ENCODE assay signal across 22 cellular contexts in genomic region chr22:47000256-47000655, GRCh38.
DNase-seq lines count a peak whose midpoint lies in the region; ATAC-seq and TF ChIP-seq lines count a peak whose summit lies in the region.
"Had no signal": no experiment of that assay in that cellular context is flagged by ENCODE, and none has a peak within 500 bp of the region (broad histone marks: within the 10 kb centered on the region; RNA-seq: fewer than 3 reads in every experiment).

No MANE protein-coding gene starts in this region.

- intact Hi-C loops in activated T-helper 2 cell treated with anti-CD3 and anti-CD28 coated beads, Interferon-gamma antibody, Interleukin-2, Interleukin-4, amounts not matched to agents 10 μg/mL and 5 μg/mL and 100 μg/mL, durations not matched to agents 14 hours and 24 hours and 36 hours (cut with micrococcal nuclease): no loop called here

- no peaks in the 10 kb centered on the region for H3K9me3 ChIP-seq in MM.1S (replicated peaks; ENCODE audit: insufficient read depth, low read length)
- H3K9me3 ChIP-seq: left ventricle myocardium inferior had no signal

- no peaks in the 10 kb centered on the region for H3K9me3 Mint-ChIP-seq in activated T-cell treated with anti-CD3 and anti-CD28 coated beads, Interleukin-2, amount 50 U/mL, for 24 hours
- H3K9me3 Mint-ChIP-seq in activated T-helper 2 cell treated with anti-CD3 and anti-CD28 coated beads, Interferon-gamma antibody, Interleukin-2, Interleukin-4, amounts not matched to agents 10 μg/mL and 5 μg/mL and 100 μg/mL, durations not matched to agents 14 hours and 24 hours and 36 hours: no peaks in the 10 kb centered on the region
- H3K9me3 Mint-ChIP-seq in stimulated activated naive B cell treated with anti-CD40 and anti-IgM and Interleukin-4, amounts not matched to agents 10 μg/mL and 1 μg/mL and 100 μg/mL, for 72 hours: no peaks in the 10 kb centered on the region
- H3K9me3 Mint-ChIP-seq: central memory CD8-positive, alpha-beta T cell; immature natural killer cell; neural progenitor cell had no signal

- H3K27me3 Mint-ChIP-seq in activated T-cell treated with anti-CD3 and anti-CD28 coated beads, Interleukin-2, amount 50 U/mL, for 24 hours: no peaks in the 10 kb centered on the region
- H3K27me3 Mint-ChIP-seq in activated T-helper 2 cell treated with anti-CD3 and anti-CD28 coated beads, Interferon-gamma antibody, Interleukin-2, Interleukin-4, amounts not matched to agents 10 μg/mL and 5 μg/mL and 100 μg/mL, durations not matched to agents 14 hours and 24 hours and 36 hours (ENCODE audit: low read depth): no peaks in the 10 kb centered on the region
- H3K27me3 Mint-ChIP-seq in stimulated activated naive B cell treated with anti-CD40 and anti-IgM and Interleukin-4, amounts not matched to agents 10 μg/mL and 1 μg/mL and 100 μg/mL, for 72 hours: no peaks in the 10 kb centered on the region
- H3K27me3 Mint-ChIP-seq: central memory CD8-positive, alpha-beta T cell had no signal

- no peaks in the 10 kb centered on the region for H3K27me3 ChIP-seq in MM.1S (replicated peaks; ENCODE audit: insufficient read depth, low read length)
- H3K27me3 ChIP-seq: neural progenitor cell had no signal

- H3K9me2 ChIP-seq in MM.1S (replicated peaks; ENCODE audit: insufficient read depth, low read length): no peaks in the 10 kb centered on the region

- H3K4me3 Mint-ChIP-seq in activated T-cell treated with anti-CD3 and anti-CD28 coated beads, Interleukin-2, amount 50 U/mL, for 24 hours: no peak overlapping the region
- peak overlapping the region; percentile 50 for H3K4me3 Mint-ChIP-seq in activated T-helper 2 cell treated with anti-CD3 and anti-CD28 coated beads, Interferon-gamma antibody, Interleukin-2, Interleukin-4, amounts not matched to agents 10 μg/mL and 5 μg/mL and 100 μg/mL, durations not matched to agents 14 hours and 24 hours and 36 hours (ENCODE audit: low read depth)
- peak overlapping the region; percentile 54 to 76 for H3K4me3 Mint-ChIP-seq in stimulated activated naive B cell treated with anti-CD40 and anti-IgM and Interleukin-4, amounts not matched to agents 10 μg/mL and 1 μg/mL and 100 μg/mL, for 72 hours
- H3K4me3 Mint-ChIP-seq: central memory CD8-positive, alpha-beta T cell; immature natural killer cell; neural progenitor cell had no signal

- in situ Hi-C loops in ACHN (cut with HindIII; ENCODE audit: low pct_ligation_motif_present, low pct_unique_long_range_greater_than_20kb, low sequenced_read_pairs): no loop called here

- peaks cover 40% of the 10 kb centered on the region for H3K36me3 Mint-ChIP-seq in activated T-cell treated with anti-CD3 and anti-CD28 coated beads, Interleukin-2, amount 50 U/mL, for 24 hours (ENCODE audit: low read depth)
- H3K36me3 Mint-ChIP-seq in activated T-helper 2 cell treated with anti-CD3 and anti-CD28 coated beads, Interferon-gamma antibody, Interleukin-2, Interleukin-4, amounts not matched to agents 10 μg/mL and 5 μg/mL and 100 μg/mL, durations not matched to agents 14 hours and 24 hours and 36 hours (ENCODE audit: low read depth): peaks cover 13% of the 10 kb centered on the region
- peaks cover 27 to 43% of the 10 kb centered on the region in 2 donors for H3K36me3 Mint-ChIP-seq in stimulated activated naive B cell treated with anti-CD40 and anti-IgM and Interleukin-4, amounts not matched to agents 10 μg/mL and 1 μg/mL and 100 μg/mL, for 72 hours

- H3F3A ChIP-seq in MM.1S (ENCODE audit: insufficient read depth, low read length): peaks cover 9% of the 10 kb centered on the region; the same call in 1 of the 2 replicates

- H3K79me2 ChIP-seq in MM.1S (ENCODE audit: low read length): 0 out of 2 replicates have a peak, but pooled peaks cover 3% of the 10 kb centered on the region

- 0 out of 2 replicates have a peak overlapping the region, but pooled peaks have one; percentile 30 for H3K4me3 ChIP-seq in MM.1S (ENCODE audit: low read length)
- H3K4me3 ChIP-seq: GM23248, left ventricle myocardium inferior, neural progenitor cell, smooth muscle cell had no signal

- H3K9ac ChIP-seq in MM.1S (ENCODE audit: low read length): no peak overlapping the region
- H3K9ac ChIP-seq: GM23248, neural progenitor cell had no signal

- DNase-seq in activated T-cell treated with anti-CD3 and anti-CD28 coated beads, Interleukin-2, amount 50 U/mL, for 24 hours: no peak
- no peak for DNase-seq in activated T-cell treated with anti-CD3 and anti-CD28 coated beads, Interleukin-2, amount 50 U/mL, for 48 hours
- DNase-seq in MM.1S (no peak), SW480 (ENCODE audit: low spot score) (no peak), ACHN (no peak)
- no peak for DNase-seq in activated T-helper 2 cell treated with anti-CD3 and anti-CD28 coated beads, Interferon-gamma antibody, Interleukin-2, Interleukin-4, amounts not matched to agents 10 μg/mL and 5 μg/mL and 100 μg/mL, durations not matched to agents 14 hours and 24 hours and 36 hours (ENCODE audit: low spot score)
- DNase-seq in stimulated activated naive B cell treated with anti-CD40 and anti-IgM and Interleukin-4, amounts not matched to agents 10 μg/mL and 1 μg/mL and 100 μg/mL, for 72 hours: no peak
- DNase-seq: activated CD4-positive, CD25-positive, alpha-beta regulatory T cell; aorta; C1 segment of cervical spinal cord; immature natural killer cell; KG1; left ventricle myocardium inferior; midbrain; MV-4-11; NCI-H187 treated with DMSO at 0.1 percent for 48 hours; stimulated activated CD4-positive, alpha-beta T cell treated with anti-CD3 and anti-CD28 coated beads, Interleukin-2, amount 100 ng/mL, for 48 hours had no signal

- peak overlapping the region; percentile 67 for H3K4me2 ChIP-seq in MM.1S (ENCODE audit: low read depth, low read length)
- H3K4me2 ChIP-seq: neural progenitor cell, smooth muscle cell had no signal

- H3K36me3 ChIP-seq in MM.1S (replicated peaks; ENCODE audit: insufficient read depth, low read length): no peaks in the 10 kb centered on the region
- H3K36me3 ChIP-seq: neural progenitor cell had no signal

- peaks cover 18% of the 10 kb centered on the region for H3K4me1 Mint-ChIP-seq in activated T-cell treated with anti-CD3 and anti-CD28 coated beads, Interleukin-2, amount 50 U/mL, for 24 hours (ENCODE audit: low read depth)
- peaks cover 20% of the 10 kb centered on the region for H3K4me1 Mint-ChIP-seq in activated T-helper 2 cell treated with anti-CD3 and anti-CD28 coated beads, Interferon-gamma antibody, Interleukin-2, Interleukin-4, amounts not matched to agents 10 μg/mL and 5 μg/mL and 100 μg/mL, durations not matched to agents 14 hours and 24 hours and 36 hours (ENCODE audit: low read depth)
- H3K4me1 Mint-ChIP-seq in stimulated activated naive B cell treated with anti-CD40 and anti-IgM and Interleukin-4, amounts not matched to agents 10 μg/mL and 1 μg/mL and 100 μg/mL, for 72 hours: peaks cover 15 to 37% of the 10 kb centered on the region in 2 donors

- H3K27ac Mint-ChIP-seq in activated T-cell treated with anti-CD3 and anti-CD28 coated beads, Interleukin-2, amount 50 U/mL, for 24 hours: peak overlapping the region; percentile 60
- H3K27ac Mint-ChIP-seq in activated T-helper 2 cell treated with anti-CD3 and anti-CD28 coated beads, Interferon-gamma antibody, Interleukin-2, Interleukin-4, amounts not matched to agents 10 μg/mL and 5 μg/mL and 100 μg/mL, durations not matched to agents 14 hours and 24 hours and 36 hours: peak overlapping the region; percentile 85
- H3K27ac Mint-ChIP-seq in stimulated activated naive B cell treated with anti-CD40 and anti-IgM and Interleukin-4, amounts not matched to agents 10 μg/mL and 1 μg/mL and 100 μg/mL, for 72 hours: peak overlapping the region; percentile 60
- H3K27ac Mint-ChIP-seq: neural progenitor cell had no signal

- no peak for TF ChIP-seq CTCF in MM.1S (IDR thresholded peaks at IDR 0.05; ENCODE audit: low read length)

- no peak for ATAC-seq in stimulated activated naive B cell treated with anti-CD40 and anti-IgM and Interleukin-4, amounts not matched to agents 10 μg/mL and 1 μg/mL and 100 μg/mL, for 72 hours (replicated peaks)
- no peak for ATAC-seq in HG02798 (IDR thresholded peaks at IDR 0.05; ENCODE audit: poor library complexity, unreplicated experiment)

- no peak overlapping the region for H2AFZ ChIP-seq in MM.1S (ENCODE audit: low read length)
- H2AFZ ChIP-seq: GM23248, neural progenitor cell had no signal

- peak overlapping the region; percentile 70; the same call in 1 of the 2 replicates for H3K27ac ChIP-seq in MM.1S (ENCODE audit: low read length)
- H3K27ac ChIP-seq: GM23248, left ventricle myocardium inferior, neural progenitor cell had no signal

- no peaks in the 10 kb centered on the region for H4K20me1 ChIP-seq in MM.1S (ENCODE audit: insufficient read depth, low read length)

- H3K4me1 ChIP-seq in MM.1S (ENCODE audit: low read length): peaks cover 8% of the 10 kb centered on the region; the same call in 1 of the 2 replicates
- H3K4me1 ChIP-seq: neural progenitor cell had no signal
